In the genomic region with DNA sequence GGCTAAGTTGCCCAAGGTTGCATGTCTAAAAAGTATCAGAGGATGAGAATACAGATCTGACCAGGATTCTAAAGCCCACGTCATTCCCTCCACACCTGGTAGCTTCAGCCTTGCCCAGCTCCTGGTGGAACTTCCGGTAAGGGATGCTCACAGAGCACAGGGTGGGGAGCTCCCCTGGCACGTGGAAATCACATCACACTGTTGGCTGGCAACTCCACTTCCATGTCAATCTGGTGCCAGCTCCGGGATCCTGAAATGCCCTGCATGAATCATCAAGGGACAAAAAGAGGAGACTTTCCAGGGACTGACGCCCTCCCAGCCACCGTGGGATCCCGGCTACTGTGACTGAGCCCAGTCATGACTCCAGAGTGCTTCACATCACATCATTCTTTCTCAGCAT, we compare ENCODE assay signal across 15 cellular contexts. TPM values are rescaled to one million over a fixed set of nuclear protein-coding genes. Genes with fewer than 3 reads are reported as not detected.
DNase-seq lines count a peak whose midpoint lies in the region; ATAC-seq, FAIRE-seq and TF ChIP-seq lines count a peak whose summit lies in the region.
"Had no signal": no experiment of that assay in that cellular context is flagged by ENCODE, and none has a peak within 500 bp of the region (broad histone marks: within the 10 kb centered on the region; RNA-seq: fewer than 3 reads in every experiment).

No MANE protein-coding gene starts in this region.

- H3K4me1 ChIP-seq in heart right ventricle, result peaks cover 0 to 39% (median 0%) of the 10 kb centered on the region in 9 donors
- peaks cover 7% of the 10 kb centered on the region for H3K4me1 ChIP-seq in left ventricle myocardium inferior
- H3K4me1 ChIP-seq in Panc1 (ENCODE audit: control insufficient read depth, insufficient read depth, low read length), result peaks cover 27% of the 10 kb centered on the region
- H3K4me1 ChIP-seq in esophagus squamous epithelium, result peaks cover 9 to 61% (median 32%) of the 10 kb centered on the region in 3 donors

- in situ Hi-C loops in Panc1 (cut with HindIII; ENCODE audit: low pct_unique_long_range_greater_than_20kb, low sequenced_read_pairs), result no loop called here

- H3K36me3 ChIP-seq in heart right ventricle (no peaks in the 10 kb centered on the region), left ventricle myocardium inferior (no peaks in the 10 kb centered on the region), Panc1 (ENCODE audit: control insufficient read depth, insufficient read depth, low read length) (no peaks in the 10 kb centered on the region), esophagus squamous epithelium (no peaks in the 10 kb centered on the region)

- CTCF ChIA-PET in Panc1 (lab: Charles Lee), result no interaction called here

- H3K4me3 ChIP-seq in heart right ventricle, result no peak overlapping the region
- no peak overlapping the region for H3K4me3 ChIP-seq in left ventricle myocardium inferior
- no peak overlapping the region for H3K4me3 ChIP-seq in Panc1 (ENCODE audit: low read depth in 2 of 2, low read length in 2 of 2)
- H3K4me3 ChIP-seq in esophagus squamous epithelium, result no peak overlapping the region

- TF ChIP-seq CTCF in heart right ventricle (IDR thresholded peaks at IDR 0.05) (no peak), left ventricle myocardium inferior (IDR thresholded peaks at IDR 0.05; ENCODE audit: borderline replicate concordance) (no peak), Panc1 (IDR thresholded peaks at IDR 0.05) (no peak), esophagus squamous epithelium (IDR thresholded peaks at IDR 0.05) (no peak)

- 60 to 62% methylated on average over 7 of the region's 7 CpGs for WGBS in heart right ventricle, 2 donors
- WGBS in esophagus squamous epithelium, 2 donors, result 36 to 60% methylated on average over 4 to 7 of the region's 7 CpGs

- no peaks in the 10 kb centered on the region for H3K27me3 ChIP-seq in heart right ventricle
- no peaks in the 10 kb centered on the region for H3K27me3 ChIP-seq in left ventricle myocardium inferior (ENCODE audit: low read depth)
- no peaks in the 10 kb centered on the region for H3K27me3 ChIP-seq in Panc1 (ENCODE audit: control insufficient read depth, insufficient read depth, low read length)
- no peaks in the 10 kb centered on the region for H3K27me3 ChIP-seq in esophagus squamous epithelium

- intact Hi-C loops in heart right ventricle (cut with DNase I) (no loop called here), left ventricle myocardium inferior (cut with micrococcal nuclease) (no loop called here), Panc1 (cut with micrococcal nuclease; ENCODE audit: unreplicated experiment) (no loop called here), esophagus squamous epithelium (cut with DNase I) (no loop called here)

- FAIRE-seq in urothelium cell line (lab: Jason Lieb, UNC), result peak; percentile 80

- H3K9me3 ChIP-seq in heart right ventricle (no peaks in the 10 kb centered on the region), left ventricle myocardium inferior (replicated peaks) (no peaks in the 10 kb centered on the region), Panc1 (ENCODE audit: control insufficient read depth, insufficient read depth, low read depth, low read length) (no peaks in the 10 kb centered on the region), esophagus squamous epithelium (no peaks in the 10 kb centered on the region)

- no peak for DNase-seq in heart right ventricle
- no peak for DNase-seq in left ventricle myocardium inferior
- DNase-seq in Panc1 (ENCODE audit: low read depth, low spot score), result no peak
- no peak for DNase-seq in esophagus squamous epithelium (lab: John Stamatoyannopoulos, UW)
- no peak for DNase-seq in urothelium cell line (ENCODE audit: low spot score)
- DNase-seq in globus pallidus (ENCODE audit: low spot score), result no peak
- DNase-seq: activated CD4-positive, alpha-beta T cell treated with anti-CD3 and anti-CD28 coated beads, Interleukin-2, amount 50 U/mL, for 1 hour; AML-193; cerebellar nuclear complex; DMS79 treated with DMSO at 0.1 percent for 48 hours; immature natural killer cell; stimulated activated CD4-positive, alpha-beta T cell treated with anti-CD3 and anti-CD28 coated beads, Interleukin-2, amount 100 ng/mL, for 48 hours; T-helper 17 cell had no signal

- ATAC-seq in heart right ventricle, result peak; percentile 42 to 83 (median 62)
- no peak for ATAC-seq in Panc1
- no peak for ATAC-seq in HG02852 (IDR thresholded peaks at IDR 0.05; ENCODE audit: unreplicated experiment)
- no peak for ATAC-seq in HG02798 (IDR thresholded peaks at IDR 0.05; ENCODE audit: poor library complexity, unreplicated experiment)

- POLR2A ChIA-PET in Panc1 (lab: Charles Lee), result interaction anchor here (0.6 kb wide), 1 partner anchor 296 kb away, joined by 5 read pairs; no protein-coding TSS in a partner anchor

- no TSS peak for BruUV-seq in Panc1 (replicated peaks; lab: Mats Ljungman, UMichigan)

- no peak for TF ChIP-seq POLR2A in esophagus squamous epithelium (IDR thresholded peaks at IDR 0.05)

- H3K27ac ChIP-seq in heart right ventricle, result no peak overlapping the region
- no peak overlapping the region for H3K27ac ChIP-seq in left ventricle myocardium inferior (replicated peaks)
- peak overlapping the region; percentile 80 for H3K27ac ChIP-seq in Panc1 (ENCODE audit: low read length)
- H3K27ac ChIP-seq in esophagus squamous epithelium, result peak overlapping the region; percentile 71 to 89 (median 82)

RNA-seq across cellular contexts. Expression of gene BCAR3, which starts 12.4 kb away (rescaled TPM):
- total RNA-seq in heart right ventricle (10 to 100 TPM in 9 of 10 donors, 1 to 10 TPM in 1; 8.3 to 36.0 (median 16.7) TPM), left ventricle myocardium inferior (23.5 TPM), Panc1 (2021; ENCODE audit: unreplicated experiment) (33.9 TPM), esophagus squamous epithelium (10 to 100 TPM in 1 of 4 donors, 1 to 10 TPM in 3; 6.9 to 17.5 (median 9.4) TPM)
- polyA plus RNA-seq in heart right ventricle, result 10 to 100 TPM in 1 of 2 donors, 1 to 10 TPM in 1; 6.6 to 10.6 TPM
- polyA plus RNA-seq in Panc1 (2012; ENCODE audit: insufficient read length), result 22.4 TPM

Comparison
In these comparisons a context has a peak if more than half of its experiments do, and no peak if none do; other contexts are left out.
1. ATAC-seq: peak in heart right ventricle (8 of 8); none in Panc1 (single experiment), HG02852 (single experiment) and HG02798 (single experiment).
2. H3K27ac ChIP-seq: peak in Panc1 (single experiment) and esophagus squamous epithelium (4 of 4); none in heart right ventricle (0 of 10) and left ventricle myocardium inferior (single experiment).